In the genomic region with DNA sequence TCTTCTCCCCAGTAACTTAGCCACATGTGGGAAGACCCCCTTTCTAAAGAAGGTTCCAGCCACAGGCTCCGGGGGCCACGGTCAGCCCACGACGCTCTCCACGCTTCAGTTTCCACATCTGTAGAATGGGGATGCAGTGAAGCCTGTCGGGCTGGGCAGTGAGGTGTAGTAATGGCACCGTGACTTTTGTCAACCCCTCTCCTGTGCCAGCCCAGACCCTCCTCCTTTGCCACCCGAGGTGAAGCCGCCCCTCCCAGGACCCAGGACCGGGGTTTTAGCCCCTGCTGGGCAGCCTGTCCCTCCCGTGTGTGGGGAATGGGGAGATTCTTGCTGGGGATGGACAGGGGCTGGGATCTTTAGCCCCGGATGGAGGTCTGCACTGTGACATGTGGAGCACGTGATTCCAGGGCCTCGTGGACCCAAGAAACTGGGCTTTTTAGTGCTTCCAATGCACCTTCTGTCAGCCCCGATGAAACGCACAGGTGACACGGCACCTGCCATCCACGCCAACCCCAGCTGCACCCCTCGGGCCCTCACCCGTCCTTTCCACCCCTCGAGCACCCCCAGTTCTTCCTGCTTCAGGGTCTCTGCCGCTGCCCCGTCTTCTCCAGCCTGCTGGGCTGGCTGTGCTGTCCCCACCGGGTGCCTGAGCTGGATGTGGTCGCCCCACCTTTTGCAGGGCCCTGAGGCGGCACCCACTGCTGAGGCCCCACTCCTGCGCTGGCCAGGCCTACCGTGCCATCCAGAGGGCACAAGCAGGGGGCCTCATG, we compare ENCODE assay signal across 1 cellular context.
TF ChIP-seq lines count a peak whose summit lies in the region.

No MANE protein-coding gene starts in this region.

TF ChIP-seq in H1, 55 proteins besides CTCF, POLR2A, EP300 and RAD21:
- TF ChIP-seq, protein P1, sequence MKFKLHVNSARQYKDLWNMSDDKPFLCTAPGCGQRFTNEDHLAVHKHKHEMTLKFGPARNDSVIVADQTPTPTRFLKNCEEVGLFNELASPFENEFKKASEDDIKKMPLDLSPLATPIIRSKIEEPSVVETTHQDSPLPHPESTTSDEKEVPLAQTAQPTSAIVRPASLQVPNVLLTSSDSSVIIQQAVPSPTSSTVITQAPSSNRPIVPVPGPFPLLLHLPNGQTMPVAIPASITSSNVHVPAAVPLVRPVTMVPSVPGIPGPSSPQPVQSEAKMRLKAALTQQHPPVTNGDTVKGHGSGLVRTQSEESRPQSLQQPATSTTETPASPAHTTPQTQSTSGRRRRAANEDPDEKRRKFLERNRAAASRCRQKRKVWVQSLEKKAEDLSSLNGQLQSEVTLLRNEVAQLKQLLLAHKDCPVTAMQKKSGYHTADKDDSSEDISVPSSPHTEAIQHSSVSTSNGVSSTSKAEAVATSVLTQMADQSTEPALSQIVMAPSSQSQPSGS (IDR thresholded peaks at IDR 0.05; ENCODE audit: low read length), result no peak
- peak; percentile 17; the same call in 1 of the 2 replicates for TF ChIP-seq KDM1A (IDR thresholded peaks at IDR 0.05; ENCODE audit: borderline replicate concordance, low read length)
TF ChIP-seq in H1: peak in this region for 1.
